ENCODE assay signal across 9 cellular contexts in genomic region chr14:68143341-68143807, GRCh38.
DNase-seq lines count a peak whose midpoint lies in the region; ATAC-seq, FAIRE-seq and TF ChIP-seq lines count a peak whose summit lies in the region.
"Had no signal": no experiment of that assay in that cellular context is flagged by ENCODE, and none has a peak within 500 bp of the region (broad histone marks: within the 10 kb centered on the region; RNA-seq: fewer than 3 reads in every experiment).

No MANE protein-coding gene starts in this region.

- H3K27me3 Mint-ChIP-seq in endothelial cell (ENCODE audit: unreplicated experiment), result no peaks in the 10 kb centered on the region

- no peak overlapping the region for H3K4me3 ChIP-seq in ascending aorta
- H3K4me3 ChIP-seq in keratinocyte (ENCODE audit: control insufficient read depth in 2 of 3, extremely low read depth in 1 of 3, insufficient read depth in 2 of 3, low read depth in 1 of 3, low read length in 3 of 3), result no peak overlapping the region
- peak overlapping the region in 1 of 2 donors; percentile 38 for H3K4me3 ChIP-seq in stomach smooth muscle (ENCODE audit: low read length in 2 of 2)

- no peak overlapping the region for H3K4me2 ChIP-seq in keratinocyte (ENCODE audit: control insufficient read depth, extremely low read depth, insufficient read depth, low read depth, low read length)

- H3K9me3 ChIP-seq in ascending aorta (peaks cover 0 to 5% of the 10 kb centered on the region in 2 donors), keratinocyte (ENCODE audit: control insufficient read depth, low read depth, low read length) (no peaks in the 10 kb centered on the region), stomach smooth muscle (ENCODE audit: control insufficient read depth in 2 of 2, low read length in 2 of 2) (no peaks in the 10 kb centered on the region)

- H3K36me3 Mint-ChIP-seq in endothelial cell (ENCODE audit: low read depth, unreplicated experiment), result no peaks in the 10 kb centered on the region

- H3K4me3 Mint-ChIP-seq in endothelial cell (ENCODE audit: unreplicated experiment), result no peak overlapping the region

- dilution Hi-C loops in keratinocyte (cut with MboI; ENCODE audit: extremely low pct_ligation_motif_present, low sequenced_read_pairs), result no loop called here

- no peak overlapping the region for H3K27ac Mint-ChIP-seq in endothelial cell (ENCODE audit: unreplicated experiment)

- H3K9me1 ChIP-seq in keratinocyte (ENCODE audit: control insufficient read depth, extremely low read depth, insufficient read depth, low read length), result no peaks in the 10 kb centered on the region

- peak; percentile 75 for FAIRE-seq in keratinocyte (lab: Jason Lieb, UNC)

- H3K36me3 ChIP-seq in ascending aorta (no peaks in the 10 kb centered on the region), keratinocyte (ENCODE audit: control insufficient read depth in 2 of 2, extremely low read depth in 1 of 2, insufficient read depth in 2 of 2, low read length in 2 of 2) (no peaks in the 10 kb centered on the region), stomach smooth muscle (ENCODE audit: control insufficient read depth in 2 of 2, insufficient read depth in 2 of 2, low read length in 2 of 2) (no peaks in the 10 kb centered on the region)

- no peaks in the 10 kb centered on the region for H3K9me3 Mint-ChIP-seq in endothelial cell (ENCODE audit: unreplicated experiment)

- H3K9ac ChIP-seq in keratinocyte (ENCODE audit: control insufficient read depth, extremely low read depth, insufficient read depth, low read length), result peak overlapping the region; percentile 23
- H3K9ac ChIP-seq in stomach smooth muscle (ENCODE audit: low read length in 2 of 2), result peak overlapping the region; percentile 14 to 47

- H3K4me1 ChIP-seq in ascending aorta (peaks cover 0 to 37% of the 10 kb centered on the region in 2 donors), keratinocyte (ENCODE audit: control insufficient read depth, extremely low read depth, insufficient read depth, low read length) (peaks cover 95% of the 10 kb centered on the region), stomach smooth muscle (ENCODE audit: control insufficient read depth, insufficient read depth, low read length) (peaks cover 31% of the 10 kb centered on the region)

- H3K79me2 ChIP-seq in keratinocyte (ENCODE audit: control insufficient read depth, insufficient read depth, low read length), result no peaks in the 10 kb centered on the region

- H4K20me1 ChIP-seq in keratinocyte (ENCODE audit: control insufficient read depth, extremely low read depth, insufficient read depth, low read length), result no peaks in the 10 kb centered on the region

- H2AFZ ChIP-seq in keratinocyte (ENCODE audit: control insufficient read depth, low read length), result peak overlapping the region; percentile 28

- H3K27me3 ChIP-seq in ascending aorta (no peaks in the 10 kb centered on the region), keratinocyte (ENCODE audit: control insufficient read depth, extremely low read depth, insufficient read depth, low read length) (no peaks in the 10 kb centered on the region), stomach smooth muscle (ENCODE audit: control insufficient read depth in 1 of 2, insufficient read depth in 2 of 2, low read length in 2 of 2) (no peaks in the 10 kb centered on the region)

- H3K4me1 Mint-ChIP-seq in endothelial cell (ENCODE audit: unreplicated experiment), result peaks cover 17% of the 10 kb centered on the region

- DNase-seq in HT1080 (ENCODE audit: low read depth) (peak; percentile 34), ascending aorta (ENCODE audit: low spot score in 2 of 2) (peak in 1 of 2 donors; percentile 72), keratinocyte (ENCODE audit: low read depth, low spot score) (no peak), endothelial cell (ENCODE audit: low spot score) (no peak)
- DNase-seq: NCI-H748 treated with DMSO at 0.1 percent for 48 hours had no signal

- peak overlapping the region; percentile 53 to 64 for H3K27ac ChIP-seq in ascending aorta
- H3K27ac ChIP-seq in keratinocyte (ENCODE audit: control insufficient read depth, insufficient read depth, low read length), result peak overlapping the region; percentile 87
- H3K27ac ChIP-seq in stomach smooth muscle (ENCODE audit: low read length), result peak overlapping the region; percentile 79

- ATAC-seq in GM21528 (IDR thresholded peaks at IDR 0.05; ENCODE audit: low FRiP score, unreplicated experiment), result no peak
- ATAC-seq in GM18870 (IDR thresholded peaks at IDR 0.05; ENCODE audit: unreplicated experiment), result no peak
- ATAC-seq in GM18861 (IDR thresholded peaks at IDR 0.05; ENCODE audit: unreplicated experiment), result no peak

- no peak for TF ChIP-seq CTCF in ascending aorta (IDR thresholded peaks at IDR 0.05)
- TF ChIP-seq CTCF in keratinocyte (optimal IDR thresholded peaks at IDR 0.05 in 1 of 3, IDR thresholded peaks at IDR 0.05 in 1 of 3, conservative IDR thresholded peaks at IDR 0.05 in 1 of 3; ENCODE audit: extremely low read depth in 1 of 3, insufficient read depth in 2 of 3, low read length in 3 of 3), result no peak
- no peak for TF ChIP-seq CTCF in endothelial cell (IDR thresholded peaks at IDR 0.05; ENCODE audit: unreplicated experiment)

- intact Hi-C loops in ascending aorta (cut with DNase I), result loop anchor here (5.0 to 10.0 kb wide), 5 partner anchors 64 to 649 kb away; partner anchors contain the start of gene ZFP36L1
